In the genomic region with DNA sequence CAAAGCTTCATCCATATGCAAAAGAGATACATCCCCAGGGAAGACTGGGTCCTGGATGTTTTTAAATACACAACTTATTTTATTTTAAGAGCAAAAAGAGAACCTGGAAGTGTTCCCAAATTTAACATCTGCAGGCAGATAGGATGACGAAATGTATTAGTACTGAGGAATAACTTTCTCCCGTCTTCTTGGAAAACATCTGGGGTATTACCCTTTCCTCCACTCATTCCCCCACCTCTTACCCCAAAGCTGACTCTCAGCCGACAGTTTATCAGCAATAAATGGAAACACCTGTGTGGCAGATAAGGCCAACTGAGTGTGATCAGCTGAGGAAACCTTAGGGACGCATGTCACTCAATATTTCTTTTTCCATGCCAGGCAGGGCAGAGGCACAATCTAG, we compare ENCODE assay signal across 21 cellular contexts.
DNase-seq lines count a peak whose midpoint lies in the region; ATAC-seq, FAIRE-seq and TF ChIP-seq lines count a peak whose summit lies in the region.
"Had no signal": no experiment of that assay in that cellular context is flagged by ENCODE, and none has a peak within 500 bp of the region (broad histone marks: within the 10 kb centered on the region; RNA-seq: fewer than 3 reads in every experiment).

No MANE protein-coding gene starts in this region.

- no peak for FAIRE-seq in GM12892 (lab: Jason Lieb, UNC)

- CTCF ChIA-PET in T-cell (lab: Charles Lee): no interaction called here

- TF ChIP-seq POLR2A in erythroblast (IDR thresholded peaks at IDR 0.05; ENCODE audit: low read length) (no peak), GM12892 (IDR thresholded peaks at IDR 0.05; ENCODE audit: low read depth, low read length) (no peak)

- peaks cover 15 to 19% of the 10 kb centered on the region in 2 donors for H3K27me3 Mint-ChIP-seq in T-cell
- H3K27me3 Mint-ChIP-seq: progenitor cell of endocrine pancreas had no signal

- DNase-seq in GF-D8 (lab: John Stamatoyannopoulos, UW): peak; percentile 28
- DNase-seq in erythroblast (lab: John Stamatoyannopoulos, UW): peak; percentile 7 to 21
- DNase-seq in left ventricle myocardium inferior: no peak
- DNase-seq in sciatic nerve (ENCODE audit: low spot score): no peak
- no peak for DNase-seq in NCI-H1436 (lab: John Stamatoyannopoulos, UW)
- DNase-seq in GM12892 (ENCODE audit: insufficient read length): no peak
- DNase-seq in T-cell: no peak
- no peak for DNase-seq in nucleus accumbens (lab: John Stamatoyannopoulos, UW)
- DNase-seq: activated CD4-positive, alpha-beta T cell treated with anti-CD3 and anti-CD28 coated beads for 1 hour; activated CD8-positive, alpha-beta memory T cell treated with anti-CD3 and anti-CD28 coated beads for 24 hours; effector CD4-positive, alpha-beta T cell; GM23248; mesenchymal stem cell; NCI-H1417; NCI-H526 treated with DMSO at 0.1 percent for 48 hours; stimulated activated CD4-positive, alpha-beta T cell treated with anti-CD3 and anti-CD28 coated beads, Interleukin-4, amount 100 ng/mL, for 1 hour had no signal

- no peaks in the 10 kb centered on the region for H3K36me3 ChIP-seq in left ventricle myocardium inferior

- intact Hi-C loops in left ventricle myocardium inferior (cut with micrococcal nuclease) (no loop called here), sciatic nerve (cut with DNase I) (no loop called here)

- no peak for TF ChIP-seq CTCF in left ventricle myocardium inferior (IDR thresholded peaks at IDR 0.05; ENCODE audit: borderline replicate concordance)

- no peak overlapping the region for H3K4me3 ChIP-seq in left ventricle myocardium inferior
- H3K4me3 ChIP-seq: GM23248 had no signal

- H3K36me3 Mint-ChIP-seq in T-cell: no peaks in the 10 kb centered on the region
- H3K36me3 Mint-ChIP-seq: activated naive CD4-positive, alpha-beta T cell treated with anti-CD3 and anti-CD28 coated beads, Interleukin-2, amount 50 U/mL, for 72 hours; natural killer cell treated with Interleukin-12 subunit alpha and Interleukin-12 subunit beta and Interleukin-15 and Interleukin-18, amount 100 ng/mL, for 72 hours had no signal

- H3K27ac Mint-ChIP-seq in T-cell: no peak overlapping the region
- H3K27ac Mint-ChIP-seq: activated naive CD4-positive, alpha-beta T cell treated with anti-CD3 and anti-CD28 coated beads, Interleukin-2, amount 50 U/mL, for 72 hours; IgD-negative memory B cell; natural killer cell treated with Interleukin-12 subunit alpha and Interleukin-12 subunit beta and Interleukin-15 and Interleukin-18, amount 100 ng/mL, for 72 hours; progenitor cell of endocrine pancreas had no signal

- ATAC-seq in sciatic nerve (peak; percentile 90), T-cell (replicated peaks in 1 of 4) (no peak)
- ATAC-seq: natural killer cell treated with Interleukin-12 subunit alpha and Interleukin-12 subunit beta and Interleukin-15 and Interleukin-18, amount 100 ng/mL, for 72 hours had no signal

- POLR2A ChIA-PET in T-cell (lab: Charles Lee): no interaction called here

- H3K9me3 Mint-ChIP-seq in T-cell: no peaks in the 10 kb centered on the region
- H3K9me3 Mint-ChIP-seq: activated naive CD4-positive, alpha-beta T cell treated with anti-CD3 and anti-CD28 coated beads, Interleukin-2, amount 50 U/mL, for 72 hours; IgD-negative memory B cell; natural killer cell treated with Interleukin-12 subunit alpha and Interleukin-12 subunit beta and Interleukin-15 and Interleukin-18, amount 100 ng/mL, for 72 hours had no signal

- H3K27ac ChIP-seq in left ventricle myocardium inferior (replicated peaks): peak overlapping the region; percentile 74
- H3K27ac ChIP-seq: GM23248, RWPE1 had no signal

- no peaks in the 10 kb centered on the region for H3K4me1 Mint-ChIP-seq in T-cell
- H3K4me1 Mint-ChIP-seq: IgD-negative memory B cell had no signal

- H3K4me1 ChIP-seq in left ventricle myocardium inferior: peaks cover 37% of the 10 kb centered on the region

- no peaks in the 10 kb centered on the region for H3K27me3 ChIP-seq in left ventricle myocardium inferior (ENCODE audit: low read depth)

- no peak overlapping the region for H3K4me3 Mint-ChIP-seq in T-cell
- H3K4me3 Mint-ChIP-seq: IgD-negative memory B cell; natural killer cell treated with Interleukin-12 subunit alpha and Interleukin-12 subunit beta and Interleukin-15 and Interleukin-18, amount 100 ng/mL, for 72 hours had no signal

- no peaks in the 10 kb centered on the region for H3K9me3 ChIP-seq in left ventricle myocardium inferior (replicated peaks)

Comparison
In these comparisons a context has a peak if more than half of its experiments do, and no peak if none do; other contexts are left out.
1. DNase-seq: peak in GF-D8 (single experiment) and erythroblast (2 of 2); none in left ventricle myocardium inferior (single experiment), sciatic nerve (single experiment), NCI-H1436 (single experiment), GM12892 (single experiment), T-cell (0 of 34) and nucleus accumbens (0 of 56).